13 cellular contexts compared by ENCODE assay signal in the genomic region with DNA sequence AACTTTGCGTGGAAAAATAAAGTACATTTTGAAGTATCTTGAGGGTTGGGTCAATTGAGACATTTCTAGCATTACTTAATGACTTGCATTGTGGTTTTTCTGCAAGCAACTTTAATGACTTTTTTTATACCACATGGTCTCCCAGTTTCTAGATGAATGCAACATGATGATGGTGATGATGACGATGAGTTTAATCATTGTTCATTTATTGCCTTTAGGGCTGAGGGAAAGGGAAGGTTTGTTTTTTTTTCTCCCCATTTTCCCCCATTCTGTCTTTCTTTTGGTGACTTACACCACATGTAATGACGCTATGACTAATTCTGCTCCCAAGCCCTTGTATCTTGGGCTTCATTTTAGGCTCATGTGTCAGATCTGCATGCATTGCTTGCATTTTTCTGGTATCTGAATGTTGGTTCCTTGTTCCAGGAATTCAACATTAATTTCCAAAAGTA. TPM values are rescaled to one million over a fixed set of nuclear protein-coding genes. Genes with fewer than 3 reads are reported as not detected.
A peak's percentile ranks its signal among the peaks of the same experiment; 100 is the strongest.
DNase-seq lines count a peak whose midpoint lies in the region; ATAC-seq lines count a peak whose summit lies in the region.
"Had no signal": no experiment of that assay in that cellular context is flagged by ENCODE, and none has a peak within 500 bp of the region (broad histone marks: within the 10 kb centered on the region; RNA-seq: fewer than 3 reads in every experiment).

No MANE protein-coding gene starts in this region.

- H3K27me3 ChIP-seq in MG63 (no peaks in the 10 kb centered on the region), skeletal muscle satellite cell (ENCODE audit: control insufficient read depth, insufficient read depth, low read length) (no peaks in the 10 kb centered on the region)
- H3K27me3 ChIP-seq: BE2C, neural progenitor cell, uterus had no signal

- DNase-seq in activated CD8-positive, alpha-beta memory T cell treated with anti-CD3 and anti-CD28 coated beads, Interleukin-2, amount 10 ng/mL, durations not matched to agents 7 days and 5 days = no peak
- no peak for DNase-seq in activated CD8-positive, alpha-beta memory T cell treated with anti-CD3 and anti-CD28 coated beads for 24 hours
- DNase-seq in MG63 (peak; percentile 37), epidermal melanocyte (ENCODE audit: insufficient read length, low spot score) (peak; percentile 66), mucosa of gallbladder (ENCODE audit: low spot score) (no peak), iPS-NIHi7 (ENCODE audit: extremely low spot score) (no peak)
- DNase-seq in activated effector memory CD4-positive, alpha-beta T cell treated with anti-CD3 and anti-CD28 coated beads, Interleukin-2, amount 50 U/mL, for 16 hours = no peak
- DNase-seq: BE2C, dermis blood vessel endothelial cell, uterus had no signal

- peaks cover 30% of the 10 kb centered on the region for H3K36me3 Mint-ChIP-seq in activated CD8-positive, alpha-beta memory T cell treated with anti-CD3 and anti-CD28 coated beads, Interleukin-2, amount 10 ng/mL, durations not matched to agents 7 days and 5 days

- peaks cover 57% of the 10 kb centered on the region for H3K4me1 ChIP-seq in skeletal muscle satellite cell (ENCODE audit: control insufficient read depth, insufficient read depth, low read length)
- H3K4me1 ChIP-seq: BE2C, neural progenitor cell, uterus had no signal

- H3K36me3 ChIP-seq in MG63 (peaks cover 20% of the 10 kb centered on the region), skeletal muscle satellite cell (ENCODE audit: insufficient read depth, low read length) (peaks cover 15% of the 10 kb centered on the region)
- H3K36me3 ChIP-seq: uterus had no signal

- peak overlapping the region; percentile 70 for H3K4me2 ChIP-seq in skeletal muscle satellite cell (ENCODE audit: low read length)
- H3K4me2 ChIP-seq: neural progenitor cell had no signal

- peaks cover 28% of the 10 kb centered on the region for H3K4me1 Mint-ChIP-seq in activated CD8-positive, alpha-beta memory T cell treated with anti-CD3 and anti-CD28 coated beads, Interleukin-2, amount 10 ng/mL, durations not matched to agents 7 days and 5 days

- H3K9ac ChIP-seq in skeletal muscle satellite cell (ENCODE audit: low read depth, low read length) = peak overlapping the region; percentile 62
- H3K9ac ChIP-seq: neural progenitor cell had no signal

- H3K9me3 ChIP-seq in MG63 (no peaks in the 10 kb centered on the region), skeletal muscle satellite cell (replicated peaks; ENCODE audit: low read length) (no peaks in the 10 kb centered on the region)
- H3K9me3 ChIP-seq: BE2C, uterus had no signal

- CTCF ChIA-PET in activated CD8-positive, alpha-beta memory T cell treated with anti-CD3 and anti-CD28 coated beads, Interleukin-2, amount 10 ng/mL, durations not matched to agents 7 days and 5 days (lab: Charles Lee) = no interaction called here

- no peaks in the 10 kb centered on the region for H3K27me3 Mint-ChIP-seq in activated CD8-positive, alpha-beta memory T cell treated with anti-CD3 and anti-CD28 coated beads, Interleukin-2, amount 10 ng/mL, durations not matched to agents 7 days and 5 days

- peak; percentile 79 for ATAC-seq in activated CD8-positive, alpha-beta memory T cell treated with anti-CD3 and anti-CD28 coated beads, Interleukin-2, amount 10 ng/mL, durations not matched to agents 7 days and 5 days
- ATAC-seq: Right ventricle myocardium inferior had no signal

- no peak overlapping the region for H3K4me3 Mint-ChIP-seq in activated CD8-positive, alpha-beta memory T cell treated with anti-CD3 and anti-CD28 coated beads, Interleukin-2, amount 10 ng/mL, durations not matched to agents 7 days and 5 days
- H3K4me3 Mint-ChIP-seq: neural progenitor cell had no signal

- H3K27ac Mint-ChIP-seq in activated CD8-positive, alpha-beta memory T cell treated with anti-CD3 and anti-CD28 coated beads, Interleukin-2, amount 10 ng/mL, durations not matched to agents 7 days and 5 days = peak overlapping the region; percentile 75
- H3K27ac Mint-ChIP-seq: neural progenitor cell had no signal

- H3K4me3 ChIP-seq in MG63 (no peak overlapping the region), skeletal muscle satellite cell (ENCODE audit: low read length) (peak overlapping the region; percentile 47)
- H3K4me3 ChIP-seq: neural progenitor cell, uterus had no signal

- no peaks in the 10 kb centered on the region for H3K9me3 Mint-ChIP-seq in activated CD8-positive, alpha-beta memory T cell treated with anti-CD3 and anti-CD28 coated beads, Interleukin-2, amount 10 ng/mL, durations not matched to agents 7 days and 5 days (ENCODE audit: low read depth)
- H3K9me3 Mint-ChIP-seq: neural progenitor cell had no signal

RNA-seq across cellular contexts. Expression of a gene that starts 57.7 kb away (rescaled TPM):
- not detected for total RNA-seq in activated CD8-positive, alpha-beta memory T cell treated with anti-CD3 and anti-CD28 coated beads, Interleukin-2, amount 10 ng/mL, durations not matched to agents 7 days and 5 days
- not detected in 2 replicates for total RNA-seq in MG63 (2014; rRNA removed; shearing (Covaris generic); ENCODE audit: low replicate concordance)
- not detected in 2 replicates for total RNA-seq in skeletal muscle satellite cell (2012; rRNA removed)
- 1.9 TPM for total RNA-seq in mucosa of gallbladder
- total RNA-seq: dermis blood vessel endothelial cell, Right ventricle myocardium inferior had no signal

Comparison
In these comparisons a context has a peak if more than half of its experiments do, and no peak if none do; other contexts are left out.
1. DNase-seq: peak in MG63 (single experiment) and epidermal melanocyte (single experiment); none in activated CD8-positive, alpha-beta memory T cell treated with anti-CD3 and anti-CD28 coated beads, Interleukin-2, amount 10 ng/mL, durations not matched to agents 7 days and 5 days (single experiment), activated CD8-positive, alpha-beta memory T cell treated with anti-CD3 and anti-CD28 coated beads for 24 hours (single experiment), activated effector memory CD4-positive, alpha-beta T cell treated with anti-CD3 and anti-CD28 coated beads, Interleukin-2, amount 50 U/mL, for 16 hours (single experiment), mucosa of gallbladder (single experiment) and iPS-NIHi7 (single experiment).